1 cellular context compared by ENCODE assay signal in genomic region chr10:100359030-100359432, GRCh38.
TF ChIP-seq lines count a peak whose summit lies in the region.

No MANE protein-coding gene starts in this region.

TF ChIP-seq in HepG2, 621 proteins besides CTCF, POLR2A, EP300 and RAD21 (continues in another document):
- no peak for TF ChIP-seq FOSL1 (CRISPR knock-in tag; IDR thresholded peaks at IDR 0.05; ENCODE audit: borderline replicate concordance)
- no peak for TF ChIP-seq E2F1 (CRISPR knock-in tag; IDR thresholded peaks at IDR 0.05)
- no peak for TF ChIP-seq GTF2F1 (IDR thresholded peaks at IDR 0.05; ENCODE audit: low read length)
- peak; percentile 40 for TF ChIP-seq NCOA2 (CRISPR knock-in tag; IDR thresholded peaks at IDR 0.05)
- no peak for TF ChIP-seq ZNF660 (CRISPR knock-in tag; IDR thresholded peaks at IDR 0.05; ENCODE audit: borderline replicate concordance, low read depth)
- TF ChIP-seq PBX2 (CRISPR knock-in tag; IDR thresholded peaks at IDR 0.05): no peak
- no peak for TF ChIP-seq ZNF605 (CRISPR knock-in tag; IDR thresholded peaks at IDR 0.05)
- no peak for TF ChIP-seq HHEX (CRISPR knock-in tag; IDR thresholded peaks at IDR 0.05)
- peak; percentile 27 for TF ChIP-seq ZNF781 (CRISPR knock-in tag; IDR thresholded peaks at IDR 0.05; ENCODE audit: borderline replicate concordance, not compliant biosample characterization)
- no peak for TF ChIP-seq PHF5A (CRISPR knock-in tag; IDR thresholded peaks at IDR 0.05; ENCODE audit: low read depth, unreplicated experiment)
- no peak for TF ChIP-seq IKZF1 (IDR thresholded peaks at IDR 0.05)
- no peak for TF ChIP-seq ZNF232 (CRISPR knock-in tag; IDR thresholded peaks at IDR 0.05; ENCODE audit: borderline replicate concordance)
- no peak for TF ChIP-seq RARA (CRISPR knock-in tag; IDR thresholded peaks at IDR 0.05)
- no peak for TF ChIP-seq IRX3 (CRISPR knock-in tag; IDR thresholded peaks at IDR 0.05; ENCODE audit: borderline replicate concordance, low read depth)
- 0 out of 2 replicates have a peak, but pooled peaks have one; percentile 5 for TF ChIP-seq CEBPG (CRISPR knock-in tag; IDR thresholded peaks at IDR 0.05)
- no peak for TF ChIP-seq MLX (CRISPR knock-in tag; IDR thresholded peaks at IDR 0.05)
- no peak for TF ChIP-seq CENPX (CRISPR knock-in tag; IDR thresholded peaks at IDR 0.05)
- TF ChIP-seq JUN (CRISPR knock-in tag; IDR thresholded peaks at IDR 0.05): no peak
- no peak for TF ChIP-seq NFRKB (IDR thresholded peaks at IDR 0.05)
- no peak for TF ChIP-seq DMAP1 (CRISPR knock-in tag; IDR thresholded peaks at IDR 0.05)
- no peak for TF ChIP-seq ZNF44 (CRISPR knock-in tag; IDR thresholded peaks at IDR 0.05)
- TF ChIP-seq ZNF710 (CRISPR knock-in tag; IDR thresholded peaks at IDR 0.05; ENCODE audit: borderline replicate concordance): peak; percentile 96
- TF ChIP-seq ZBTB21 (CRISPR knock-in tag; IDR thresholded peaks at IDR 0.05): no peak
- TF ChIP-seq ZNF24 (IDR thresholded peaks at IDR 0.05): no peak
- TF ChIP-seq ZNF337 (CRISPR knock-in tag; IDR thresholded peaks at IDR 0.05; ENCODE audit: borderline replicate concordance, low read depth): no peak
- TF ChIP-seq ZC3H13 (CRISPR knock-in tag; IDR thresholded peaks at IDR 0.05): no peak
- TF ChIP-seq ZNF512B (CRISPR knock-in tag; IDR thresholded peaks at IDR 0.05; ENCODE audit: borderline replicate concordance): no peak
- TF ChIP-seq KDM6A (CRISPR knock-in tag; IDR thresholded peaks at IDR 0.05; ENCODE audit: low read depth): no peak
- no peak for TF ChIP-seq HOXA9 (CRISPR knock-in tag; IDR thresholded peaks at IDR 0.05; ENCODE audit: borderline replicate concordance)
- peak; percentile 63; the same call in 1 of the 2 replicates for TF ChIP-seq SP5 (CRISPR knock-in tag; IDR thresholded peaks at IDR 0.05; ENCODE audit: borderline replicate concordance, low read depth)
- TF ChIP-seq SOX13 (IDR thresholded peaks at IDR 0.05): peak; percentile 79
- peak in 1 of 2 experiments; percentile 91; a peak in 2 of 4 replicates for TF ChIP-seq SOX13 (CRISPR knock-in tag; conservative IDR thresholded peaks at IDR 0.05 in 1 of 2, IDR thresholded peaks at IDR 0.05 in 1 of 2)
- no peak for TF ChIP-seq ZFX (CRISPR knock-in tag; IDR thresholded peaks at IDR 0.05; ENCODE audit: low read depth)
- no peak for TF ChIP-seq KLF15 (CRISPR knock-in tag; IDR thresholded peaks at IDR 0.05; ENCODE audit: borderline replicate concordance)
- TF ChIP-seq HNF4A (CRISPR knock-in tag; IDR thresholded peaks at IDR 0.05): 0 out of 2 replicates have a peak, but pooled peaks have one; percentile 35
- peak; percentile 56; the same call in 1 of the 2 replicates for TF ChIP-seq ONECUT2 (CRISPR knock-in tag; IDR thresholded peaks at IDR 0.05)
- TF ChIP-seq ZNF276 (CRISPR knock-in tag; IDR thresholded peaks at IDR 0.05; ENCODE audit: low read depth): no peak
- TF ChIP-seq SAFB2 (CRISPR knock-in tag; IDR thresholded peaks at IDR 0.05; ENCODE audit: borderline replicate concordance, low read depth): no peak
- no peak for TF ChIP-seq ZNF737 (CRISPR knock-in tag; IDR thresholded peaks at IDR 0.05; ENCODE audit: borderline replicate concordance)
- 0 out of 2 replicates have a peak, but pooled peaks have one; percentile 18 for TF ChIP-seq NR2F2 (IDR thresholded peaks at IDR 0.05; ENCODE audit: borderline replicate concordance, low read depth)
- no peak for TF ChIP-seq CSRNP2 (CRISPR knock-in tag; conservative IDR thresholded peaks at IDR 0.05; ENCODE audit: low read depth)
- TF ChIP-seq TCF7 (IDR thresholded peaks at IDR 0.05; ENCODE audit: low read depth): peak; percentile 9; the same call in 1 of the 2 replicates
- no peak for TF ChIP-seq ZNF563 (CRISPR knock-in tag; IDR thresholded peaks at IDR 0.05)
- no peak for TF ChIP-seq STAT5B (CRISPR knock-in tag; IDR thresholded peaks at IDR 0.05)
- no peak; the same call in 1 of the 2 replicates for TF ChIP-seq MIER3 (CRISPR knock-in tag; IDR thresholded peaks at IDR 0.05; ENCODE audit: borderline replicate concordance)
- no peak for TF ChIP-seq ZNF138 (CRISPR knock-in tag; IDR thresholded peaks at IDR 0.05; ENCODE audit: low read depth)
- TF ChIP-seq ZMYM3 (CRISPR knock-in tag; IDR thresholded peaks at IDR 0.05): no peak
- TF ChIP-seq ZNF124 (CRISPR knock-in tag; IDR thresholded peaks at IDR 0.05): no peak
- TF ChIP-seq FOXA3 (CRISPR knock-in tag; IDR thresholded peaks at IDR 0.05): 0 out of 2 replicates have a peak, but pooled peaks have one; percentile 11
- TF ChIP-seq FOXO4 (CRISPR knock-in tag; conservative IDR thresholded peaks at IDR 0.05): no peak
- no peak for TF ChIP-seq THAP8 (CRISPR knock-in tag; IDR thresholded peaks at IDR 0.05; ENCODE audit: borderline replicate concordance)
- TF ChIP-seq GATAD2A (CRISPR knock-in tag; IDR thresholded peaks at IDR 0.05): 0 out of 2 replicates have a peak, but pooled peaks have one; percentile 9
- TF ChIP-seq GLI4 (CRISPR knock-in tag; IDR thresholded peaks at IDR 0.05; ENCODE audit: borderline replicate concordance): no peak
- no peak for TF ChIP-seq SIN3A (IDR thresholded peaks at IDR 0.05; ENCODE audit: borderline replicate concordance, low read depth, low read length)
- no peak for TF ChIP-seq RELA (CRISPR knock-in tag; IDR thresholded peaks at IDR 0.05)
- no peak for TF ChIP-seq ZNF552 (CRISPR knock-in tag; IDR thresholded peaks at IDR 0.05; ENCODE audit: borderline replicate concordance)
- 0 out of 2 replicates have a peak, but pooled peaks have one; percentile 20 for TF ChIP-seq ZNF281 (CRISPR knock-in tag; IDR thresholded peaks at IDR 0.05; ENCODE audit: borderline replicate concordance)
